ENCODE assay signal across 16 cellular contexts in genomic region chr3:120683671-120684301, GRCh38. TPM values are rescaled to one million over a fixed set of nuclear protein-coding genes. Genes with fewer than 3 reads are reported as not detected.
DNase-seq lines count a peak whose midpoint lies in the region; ATAC-seq and TF ChIP-seq lines count a peak whose summit lies in the region.
"Had no signal": no experiment of that assay in that cellular context is flagged by ENCODE, and none has a peak within 500 bp of the region (broad histone marks: within the 10 kb centered on the region; RNA-seq: fewer than 3 reads in every experiment).

No MANE protein-coding gene starts in this region.

- no peak for TF ChIP-seq CTCF in 22Rv1 (IDR thresholded peaks at IDR 0.05)
- TF ChIP-seq CTCF in dorsolateral prefrontal cortex (IDR thresholded peaks at IDR 0.05 in 54 of 56, conservative IDR thresholded peaks at IDR 0.05 in 2 of 56; ENCODE audit: low read depth in 1 of 56, partially characterized antibody in 56 of 56), result no peak
- TF ChIP-seq CTCF in nephron (IDR thresholded peaks at IDR 0.05; ENCODE audit: unreplicated experiment in 3 of 3), result no peak

- intact Hi-C loops in dorsolateral prefrontal cortex (cut with DNase I), result no loop called here

- DNase-seq in HT-29 (ENCODE audit: low spot score), result peak; percentile 19
- DNase-seq in dorsolateral prefrontal cortex, result peak in 1 of 10 donors; percentile 49
- DNase-seq in GOT3 (lab: John Stamatoyannopoulos, UW), result no peak
- no peak for DNase-seq in NCI-H2081 treated with DMSO at 0.1 percent for 48 hours (lab: John Stamatoyannopoulos, UW)
- no peak for DNase-seq in NCI-H1105 treated with DMSO at 0.1 percent for 48 hours (lab: John Stamatoyannopoulos, UW)
- DNase-seq: DMS79 treated with DMSO at 0.1 percent for 48 hours, GDM1, MG63, NCI-H1105, NCI-H187, SHP77 had no signal

- no peaks in the 10 kb centered on the region for H3K27me3 ChIP-seq in dorsolateral prefrontal cortex
- H3K27me3 ChIP-seq: MG63 had no signal

- H3K27ac Mint-ChIP-seq in nephron, result peak overlapping the region in 2 of 3 experiments; percentile 93 to 99

- H3K36me3 Mint-ChIP-seq in nephron (ENCODE audit: low read depth), result no peaks in the 10 kb centered on the region

- H3K4me1 Mint-ChIP-seq in nephron, result peaks cover 21% of the 10 kb centered on the region

- H3K27ac ChIP-seq in 22Rv1 (peak overlapping the region; percentile 89), dorsolateral prefrontal cortex (peak overlapping the region in 38 of 59 donors; percentile 3 to 79 (median 46))
- H3K27ac ChIP-seq: KMS-11 had no signal

- H3K4me3 Mint-ChIP-seq in nephron, result no peak overlapping the region

- no peaks in the 10 kb centered on the region for H3K27me3 Mint-ChIP-seq in nephron (ENCODE audit: low read depth)

- no peak for ATAC-seq in HG02798 (IDR thresholded peaks at IDR 0.05; ENCODE audit: poor library complexity, unreplicated experiment)

- no peak overlapping the region for H3K4me3 ChIP-seq in dorsolateral prefrontal cortex
- H3K4me3 ChIP-seq: MG63 had no signal

- H3K9me3 Mint-ChIP-seq in nephron, result no peaks in the 10 kb centered on the region

RNA-seq across cellular contexts. Expression of gene HGD, which starts 1.7 kb away (rescaled TPM):
- total RNA-seq in HT-29 (2014; rRNA removed; shearing (Covaris generic)), result 17.6 and 20.7 TPM in 2 replicates
- total RNA-seq in dorsolateral prefrontal cortex, result 1 to 10 TPM in 64 of 120 experiments, under 1 TPM in 40, not detected in 16; 0.28 to 7.5 (median 1.3) TPM
- total RNA-seq: A172 had no signal

RNA-seq across cellular contexts. Expression of gene RABL3, which starts 58.5 kb away (rescaled TPM):
- 6.8 and 13.3 TPM in 2 replicates for total RNA-seq in HT-29 (2014; rRNA removed; shearing (Covaris generic))
- total RNA-seq in dorsolateral prefrontal cortex, result 10 to 100 TPM; 14.9 to 33.8 (median 25.1) TPM

RNA-seq across cellular contexts. Expression of gene GTF2E1, which starts 58.8 kb away (rescaled TPM):
- total RNA-seq in HT-29 (2014; rRNA removed; shearing (Covaris generic)), result 7.3 and 8.9 TPM in 2 replicates
- 10 to 100 TPM in 109 of 120 experiments, 1 to 10 TPM in 11; 6.9 to 20.8 (median 13.6) TPM for total RNA-seq in dorsolateral prefrontal cortex
